10 cellular contexts compared by ENCODE assay signal in the genomic region with DNA sequence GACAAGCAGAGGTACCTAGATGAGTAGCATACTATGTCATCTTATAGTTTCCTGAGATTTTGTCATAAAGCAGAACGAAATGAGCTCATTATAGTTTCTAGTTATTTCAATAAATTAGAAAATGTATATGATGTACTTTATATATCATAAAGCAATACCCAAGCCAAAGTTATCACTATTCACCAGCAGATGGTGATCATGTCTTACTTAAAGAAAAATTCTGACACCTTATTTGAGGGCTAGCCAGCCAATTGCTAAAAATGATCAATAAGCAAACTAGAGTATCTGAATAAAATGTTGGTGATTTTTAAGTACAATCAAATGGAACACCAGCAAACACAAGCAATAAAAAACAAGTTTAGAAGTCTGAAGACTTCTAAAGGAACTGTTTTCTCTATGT. TPM values are rescaled to one million over a fixed set of nuclear protein-coding genes. Genes with fewer than 3 reads are reported as not detected.
A peak's percentile ranks its signal among the peaks of the same experiment; 100 is the strongest.
DNase-seq lines count a peak whose midpoint lies in the region; ATAC-seq, FAIRE-seq and TF ChIP-seq lines count a peak whose summit lies in the region.
"Had no signal": no experiment of that assay in that cellular context is flagged by ENCODE, and none has a peak within 500 bp of the region (broad histone marks: within the 10 kb centered on the region; RNA-seq: fewer than 3 reads in every experiment).

No MANE protein-coding gene starts in this region.

- H3K4me1 ChIP-seq in pancreas: peaks cover 2 to 4% (median 3%) of the 10 kb centered on the region in 3 donors
- H3K4me1 ChIP-seq in thyroid gland: peaks cover 8 to 15% of the 10 kb centered on the region in 2 donors

- peaks cover 1% of the 10 kb centered on the region for H3K36me3 ChIP-seq in bronchial epithelial cell (ENCODE audit: control insufficient read depth, insufficient read depth, low read length)
- no peaks in the 10 kb centered on the region for H3K36me3 ChIP-seq in pancreas
- H3K36me3 ChIP-seq in thyroid gland: no peaks in the 10 kb centered on the region

- H3K9me3 ChIP-seq in pancreas (no peaks in the 10 kb centered on the region), thyroid gland (no peaks in the 10 kb centered on the region)

- TF ChIP-seq POLR2A in thyroid gland (IDR thresholded peaks at IDR 0.05): no peak

- H3K4me3 ChIP-seq in bronchial epithelial cell (ENCODE audit: low read depth, low read length) (no peak overlapping the region), pancreas (no peak overlapping the region), thyroid gland (replicated peaks in 1 of 3) (no peak overlapping the region)

- DNase-seq in NCI-H82 (lab: John Stamatoyannopoulos, UW) (peak; percentile 12), NCI-H82 treated with DMSO at 0.1 percent for 48 hours (lab: John Stamatoyannopoulos, UW; ENCODE audit: unreplicated experiment) (no peak), NCI-H1092 treated with DMSO at 0.1 percent for 48 hours (lab: John Stamatoyannopoulos, UW) (peak; percentile 34), bronchial epithelial cell (ENCODE audit: low read depth) (peak; percentile 22), pancreas (no peak), thyroid gland (no peak)
- DNase-seq: activated CD8-positive, alpha-beta memory T cell treated with anti-CD3 and anti-CD28 coated beads, Interleukin-2, amount 50 U/mL, for 4 hours; NCI-H510A had no signal

- peak; percentile 3 for TF ChIP-seq CTCF in bronchial epithelial cell (IDR thresholded peaks at IDR 0.05; ENCODE audit: insufficient read depth, low read length, severe bottlenecking)
- TF ChIP-seq CTCF in pancreas (IDR thresholded peaks at IDR 0.05): no peak
- peak in 3 of 6 experiments; percentile 19 to 33 (median 27) for TF ChIP-seq CTCF in thyroid gland (IDR thresholded peaks at IDR 0.05)

- FAIRE-seq in bronchial epithelial cell (lab: Jason Lieb, UNC): no peak
- FAIRE-seq in pancreas (lab: Jason Lieb, UNC): peak; percentile 23

- no peaks in the 10 kb centered on the region for H3K27me3 ChIP-seq in bronchial epithelial cell (ENCODE audit: control insufficient read depth, insufficient read depth, low read length)
- H3K27me3 ChIP-seq in pancreas: no peaks in the 10 kb centered on the region
- H3K27me3 ChIP-seq in thyroid gland: no peaks in the 10 kb centered on the region

- 56 to 65% methylated on average over 1 of the region's 1 CpG for WGBS in pancreas, 2 donors
- WGBS in thyroid gland, 2 donors: 88 to 90% methylated on average over 1 of the region's 1 CpG

- no peak overlapping the region for H3K27ac ChIP-seq in pancreas
- H3K27ac ChIP-seq in thyroid gland: no peak overlapping the region

- intact Hi-C loops in pancreas (cut with DNase I): no loop called here
- intact Hi-C loops in thyroid gland (cut with DNase I): no loop called here

- ATAC-seq in pancreas (no peak), GM21381 (IDR thresholded peaks at IDR 0.05; ENCODE audit: unreplicated experiment) (no peak), GM21447 (IDR thresholded peaks at IDR 0.05; ENCODE audit: unreplicated experiment) (no peak)

RNA-seq across cellular contexts. Expression of a gene that starts 44.1 kb away (rescaled TPM):
- total RNA-seq in bronchial epithelial cell (14.5 and 33.9 TPM in 2 replicates), pancreas (10 to 100 TPM; 17.2 to 34.3 (median 24.3) TPM), thyroid gland (10 to 100 TPM; 55.0 to 88.8 (median 65.8) TPM)
- 1 to 10 TPM; 5.6 to 8.4 TPM for polyA plus RNA-seq in pancreas

RNA-seq across cellular contexts. Expression of a gene that starts 44.5 kb away (rescaled TPM):
- 2.1 and 11.9 TPM in 2 replicates for total RNA-seq in bronchial epithelial cell
- total RNA-seq in pancreas: 10 to 100 TPM in 5 of 6 donors, 1 to 10 TPM in 1; 9.0 to 17.8 (median 10.9) TPM
- 10 to 100 TPM; 26.0 to 43.6 TPM for polyA plus RNA-seq in pancreas
- 10 to 100 TPM; 33.6 to 60.5 (median 39.0) TPM for total RNA-seq in thyroid gland

Comparison
In these comparisons a context has a peak if more than half of its experiments do, and no peak if none do; other contexts are left out.
1. DNase-seq: peak in NCI-H82 (single experiment), NCI-H1092 treated with DMSO at 0.1 percent for 48 hours (single experiment) and bronchial epithelial cell (single experiment); none in NCI-H82 treated with DMSO at 0.1 percent for 48 hours (single experiment), pancreas (0 of 6) and thyroid gland (0 of 2).